15 cellular contexts compared by ENCODE assay signal in genomic region chrX:31547416-31547815, GRCh38.
DNase-seq lines count a peak whose midpoint lies in the region; ATAC-seq and TF ChIP-seq lines count a peak whose summit lies in the region.
"Had no signal": no experiment of that assay in that cellular context is flagged by ENCODE, and none has a peak within 500 bp of the region (broad histone marks: within the 10 kb centered on the region; RNA-seq: fewer than 3 reads in every experiment).

No MANE protein-coding gene starts in this region.

- no peaks in the 10 kb centered on the region for H3K79me2 ChIP-seq in GM23248 (ENCODE audit: insufficient read depth)

- no peaks in the 10 kb centered on the region for H3K4me1 Mint-ChIP-seq in activated naive CD4-positive, alpha-beta T cell treated with anti-CD3 and anti-CD28 coated beads for 36 hours (ENCODE audit: low read depth)

- intact Hi-C loops in activated naive CD4-positive, alpha-beta T cell treated with anti-CD3 and anti-CD28 coated beads for 36 hours (cut with micrococcal nuclease) = no loop called here

- H3K27me3 ChIP-seq in GM23248 (replicated peaks; ENCODE audit: insufficient read depth) = no peaks in the 10 kb centered on the region
- H3K27me3 ChIP-seq: BE2C, Peyer's patch had no signal

- DNase-seq in GM23248 = peak; percentile 29
- peak; percentile 27 for DNase-seq in astrocyte of the cerebellum (ENCODE audit: low read depth)
- peak; percentile 83 for DNase-seq in fibroblast of peridontal ligament (ENCODE audit: extremely low read depth)
- DNase-seq in stromal cell of bone marrow (ENCODE audit: low read depth) = peak; percentile 40
- DNase-seq in activated naive CD4-positive, alpha-beta T cell treated with anti-CD3 and anti-CD28 coated beads for 36 hours = no peak
- DNase-seq in GM20000 (ENCODE audit: low spot score) = no peak
- DNase-seq: BE2C, GOT3, IMR-90, NCI-H1417 treated with DMSO at 0.1 percent for 48 hours, NCI-H187, NCI-H526, Peyer's patch had no signal

- H3K27ac Mint-ChIP-seq in activated naive CD4-positive, alpha-beta T cell treated with anti-CD3 and anti-CD28 coated beads for 36 hours = no peak overlapping the region

- no peaks in the 10 kb centered on the region for H3K27me3 Mint-ChIP-seq in activated naive CD4-positive, alpha-beta T cell treated with anti-CD3 and anti-CD28 coated beads for 36 hours (ENCODE audit: low read depth)

- H3K36me3 ChIP-seq in GM23248 (ENCODE audit: low read depth) = no peaks in the 10 kb centered on the region
- H3K36me3 ChIP-seq: BE2C, Peyer's patch had no signal

- H3K9me3 Mint-ChIP-seq in activated naive CD4-positive, alpha-beta T cell treated with anti-CD3 and anti-CD28 coated beads for 36 hours = no peaks in the 10 kb centered on the region

- peaks cover 26% of the 10 kb centered on the region for H3K4me1 ChIP-seq in GM23248 (ENCODE audit: insufficient read depth)
- H3K4me1 ChIP-seq: BE2C, Peyer's patch had no signal

- in situ Hi-C loops in GM23248 (cut with MboI) (no loop called here), astrocyte of the cerebellum (cut with HindIII; ENCODE audit: low sequenced_read_pairs) (no loop called here)

- no peaks in the 10 kb centered on the region for H4K20me1 ChIP-seq in GM23248 (ENCODE audit: insufficient read depth)

- no peaks in the 10 kb centered on the region for H3K36me3 Mint-ChIP-seq in activated naive CD4-positive, alpha-beta T cell treated with anti-CD3 and anti-CD28 coated beads for 36 hours (ENCODE audit: low read depth)

- no peak overlapping the region for H3K4me3 Mint-ChIP-seq in activated naive CD4-positive, alpha-beta T cell treated with anti-CD3 and anti-CD28 coated beads for 36 hours

- CTCF ChIA-PET in activated naive CD4-positive, alpha-beta T cell treated with anti-CD3 and anti-CD28 coated beads for 36 hours (lab: Charles Lee) = no interaction called here

- peaks cover 21% of the 10 kb centered on the region for H3F3A ChIP-seq in GM23248 (ENCODE audit: insufficient read depth)

- TF ChIP-seq CTCF in astrocyte of the cerebellum (IDR thresholded peaks at IDR 0.05; ENCODE audit: low read depth, low read length, missing control alignments) (no peak), GM20000 (IDR thresholded peaks at IDR 0.05; ENCODE audit: extremely low read depth, missing control alignments) (no peak)

- H3K4me2 ChIP-seq in GM23248 (ENCODE audit: unreplicated experiment) = peak overlapping the region; percentile 48

- H3K9me2 ChIP-seq in GM23248 (ENCODE audit: insufficient read depth) = no peaks in the 10 kb centered on the region

- H3K9ac ChIP-seq in GM23248 = no peak overlapping the region

- H2AFZ ChIP-seq in GM23248 = no peak overlapping the region

- 0 out of 2 replicates have a peak overlapping the region, but pooled peaks have one; percentile 77 for H3K27ac ChIP-seq in GM23248
- H3K27ac ChIP-seq: Peyer's patch had no signal

- no peak for ATAC-seq in GM21423 (IDR thresholded peaks at IDR 0.05; ENCODE audit: unreplicated experiment)
- ATAC-seq: HCT116 had no signal

- WGBS in GM23248 (ENCODE audit: low coverage in 1 of 2, low lambda C conversion rate in 2 of 2, missing lambda C conversion rate in 2 of 2), 2 experiments = 0 to 11% methylated on average over 3 of the region's 3 CpGs

- no peaks in the 10 kb centered on the region for H3K9me3 ChIP-seq in GM23248 (ENCODE audit: low read depth)
- H3K9me3 ChIP-seq: BE2C, Peyer's patch had no signal

- H3K4me3 ChIP-seq in GM23248 (no peak overlapping the region), astrocyte of the cerebellum (ENCODE audit: low read depth, low read length) (no peak overlapping the region)
- H3K4me3 ChIP-seq: Peyer's patch had no signal

Comparison
In these comparisons a context has a peak if more than half of its experiments do, and no peak if none do; other contexts are left out.
1. DNase-seq: peak in GM23248 (single experiment), astrocyte of the cerebellum (single experiment), fibroblast of peridontal ligament (single experiment) and stromal cell of bone marrow (single experiment); none in activated naive CD4-positive, alpha-beta T cell treated with anti-CD3 and anti-CD28 coated beads for 36 hours (single experiment) and GM20000 (single experiment).